Comparison of ENCODE assay signal across 24 cellular contexts in the genomic region with DNA sequence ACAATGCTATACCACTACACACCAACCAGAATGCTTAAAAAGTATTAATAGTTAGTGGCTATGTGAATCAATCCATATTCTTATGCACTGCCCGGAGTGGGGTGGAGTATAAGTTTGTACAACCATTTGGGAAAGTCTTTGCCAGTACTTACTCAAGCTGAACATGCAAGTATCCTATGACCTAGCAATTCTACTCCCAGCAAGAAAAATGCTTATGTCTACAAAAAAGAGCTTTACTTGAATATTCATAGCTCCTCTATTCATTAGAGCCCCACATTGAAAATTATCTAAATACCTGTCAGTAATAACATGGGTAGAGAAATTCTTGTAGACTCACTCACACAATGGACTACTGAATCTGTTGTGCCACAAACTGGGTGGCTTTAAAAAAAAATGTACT.
"Had no signal": no experiment of that assay in that cellular context is flagged by ENCODE, and none has a peak within 500 bp of the region (broad histone marks: within the 10 kb centered on the region; RNA-seq: fewer than 3 reads in every experiment).

No MANE protein-coding gene starts in this region.

- H3K4me3 Mint-ChIP-seq: mesothelial cell of epicardium; naive thymus-derived CD8-positive, alpha-beta T cell had no signal

- H3K27ac ChIP-seq: adrenal gland, ascending aorta, breast epithelium, colonic mucosa, dorsolateral prefrontal cortex, esophagus muscularis mucosa, gastrocnemius medialis, left ventricle myocardium inferior, thoracic aorta, upper lobe of left lung had no signal

- DNase-seq: activated CD4-positive, alpha-beta T cell treated with anti-CD3 and anti-CD28 coated beads for 1 hour; activated CD4-positive, alpha-beta T cell treated with anti-CD3 and anti-CD28 coated beads, Interleukin-2, amount 50 U/mL, for 1 hour; activated gamma-delta T cell treated with Interleukin-2 at 50 U/mL for 16 hours; activated T-cell treated with anti-CD3 and anti-CD28 coated beads, Interleukin-2, amount 50 U/mL, for 1 hour; adrenal gland; colonic mucosa; dorsolateral prefrontal cortex; gastrocnemius medialis; head of caudate nucleus; islet precursor cell; left ventricle myocardium inferior; naive thymus-derived CD8-positive, alpha-beta T cell; retina; stimulated activated CD4-positive, alpha-beta T cell treated with anti-CD3 and anti-CD28 coated beads, Interleukin-4, amount 100 ng/mL, for 24 hours; stimulated activated naive CD4-positive, alpha-beta T cell treated with Interleukin-2 at 50 U/mL for 16 hours; T-helper 1 cell; T-helper 9 cell; upper lobe of left lung had no signal

- H3K9me3 ChIP-seq: adrenal gland, ascending aorta, colonic mucosa, gastrocnemius medialis, thoracic aorta, upper lobe of left lung had no signal

- H3K4me1 Mint-ChIP-seq: mesothelial cell of epicardium; naive thymus-derived CD8-positive, alpha-beta T cell had no signal

- H3K4me1 ChIP-seq: adrenal gland, ascending aorta, breast epithelium, colonic mucosa, esophagus muscularis mucosa, gastrocnemius medialis had no signal

- H3K36me3 ChIP-seq: adrenal gland, ascending aorta, breast epithelium, colonic mucosa, esophagus muscularis mucosa, gastrocnemius medialis, left ventricle myocardium inferior, thoracic aorta, upper lobe of left lung had no signal

- ATAC-seq: activated naive CD4-positive, alpha-beta T cell treated with anti-CD3 and anti-CD28 coated beads, Interleukin-2, amount 50 U/mL, for 72 hours; gastrocnemius medialis; naive thymus-derived CD8-positive, alpha-beta T cell had no signal

- H3K27me3 Mint-ChIP-seq: naive thymus-derived CD8-positive, alpha-beta T cell had no signal

- H3K36me3 Mint-ChIP-seq: mesothelial cell of epicardium had no signal

- H3K4me3 ChIP-seq: adrenal gland, ascending aorta, breast epithelium, colonic mucosa, dorsolateral prefrontal cortex, esophagus muscularis mucosa, gastrocnemius medialis, left ventricle myocardium inferior, thoracic aorta, upper lobe of left lung had no signal

- H3K27ac Mint-ChIP-seq: mesothelial cell of epicardium; naive thymus-derived CD8-positive, alpha-beta T cell had no signal

- H3K27me3 ChIP-seq: adrenal gland, ascending aorta, breast epithelium, colonic mucosa, dorsolateral prefrontal cortex, esophagus muscularis mucosa, gastrocnemius medialis, upper lobe of left lung had no signal
